ENCODE assay signal across 8 cellular contexts in genomic region chr2:3692375-3692774, GRCh38. TPM values are rescaled to one million over a fixed set of nuclear protein-coding genes. Genes with fewer than 3 reads are reported as not detected.
DNase-seq lines count a peak whose midpoint lies in the region; ATAC-seq and TF ChIP-seq lines count a peak whose summit lies in the region.

No MANE protein-coding gene starts in this region.

- no peaks in the 10 kb centered on the region for H3K79me1 ChIP-seq in mesendoderm (ENCODE audit: low read length)

- intact Hi-C loops in adrenal gland (cut with DNase I), result no loop called here

- H4K5ac ChIP-seq in mesendoderm (ENCODE audit: low read length), result no peak overlapping the region

- no peak overlapping the region for H4K8ac ChIP-seq in mesendoderm (ENCODE audit: low read depth, low read length)

- no peak overlapping the region for H3K4me3 ChIP-seq in GM12864 (ENCODE audit: low read depth, low read length)
- no peak overlapping the region for H3K4me3 ChIP-seq in adrenal gland
- H3K4me3 ChIP-seq in mesendoderm (ENCODE audit: low read length), result no peak overlapping the region

- H2BK15ac ChIP-seq in mesendoderm (replicated peaks; ENCODE audit: low read depth), result no peak overlapping the region

- H3K9ac ChIP-seq in mesendoderm (ENCODE audit: low read length), result no peak overlapping the region

- H3K4me1 ChIP-seq in adrenal gland (replicated peaks in 1 of 2), result no peaks in the 10 kb centered on the region
- no peaks in the 10 kb centered on the region for H3K4me1 ChIP-seq in mesendoderm (ENCODE audit: control insufficient read depth, low read depth, low read length)

- no peak overlapping the region for H3K23ac ChIP-seq in mesendoderm (ENCODE audit: low read length)

- H3K4ac ChIP-seq in mesendoderm (ENCODE audit: low read depth, low read length), result no peak overlapping the region

- ATAC-seq in HG02623 (IDR thresholded peaks at IDR 0.05; ENCODE audit: unreplicated experiment), result no peak

- H3K27me3 ChIP-seq in adrenal gland (no peaks in the 10 kb centered on the region), mesendoderm (ENCODE audit: insufficient read depth, low read length, poor library complexity) (no peaks in the 10 kb centered on the region)

- H3K36me3 ChIP-seq in adrenal gland (replicated peaks in 1 of 2), result no peaks in the 10 kb centered on the region
- no peaks in the 10 kb centered on the region for H3K36me3 ChIP-seq in mesendoderm (ENCODE audit: control insufficient read depth, insufficient read depth, low read length)

- no peak overlapping the region for H2BK5ac ChIP-seq in mesendoderm (ENCODE audit: low read length)

- no peaks in the 10 kb centered on the region for H3K9me3 ChIP-seq in adrenal gland (replicated peaks in 1 of 3)

- no peak overlapping the region for H3K18ac ChIP-seq in mesendoderm (ENCODE audit: low read length)

- H3K79me2 ChIP-seq in mesendoderm (ENCODE audit: control insufficient read depth, insufficient read depth, low read length), result no peaks in the 10 kb centered on the region

- H3K56ac ChIP-seq in mesendoderm (ENCODE audit: low read length), result no peak overlapping the region

- no peak overlapping the region for H2AK5ac ChIP-seq in mesendoderm (ENCODE audit: low read length)

- peak; percentile 25 for TF ChIP-seq CTCF in GM12864 (IDR thresholded peaks at IDR 0.05; ENCODE audit: low read depth, low read length, missing control alignments)
- TF ChIP-seq CTCF in adrenal gland (IDR thresholded peaks at IDR 0.05), result peak in 5 of 6 experiments; percentile 17 to 42 (median 30)

- no peak for TF ChIP-seq POLR2A in adrenal gland (IDR thresholded peaks at IDR 0.05)

- H2BK120ac ChIP-seq in mesendoderm (ENCODE audit: low read depth, low read length), result no peak overlapping the region

- no peak overlapping the region for H3K27ac ChIP-seq in adrenal gland
- no peak overlapping the region for H3K27ac ChIP-seq in mesendoderm (ENCODE audit: low read depth, low read length)
- no peak overlapping the region for H3K27ac ChIP-seq in caudate nucleus (ENCODE audit: low read depth, low read length)

- DNase-seq in GM12864 (ENCODE audit: low read depth), result no peak
- DNase-seq in NCI-H1417 (lab: John Stamatoyannopoulos, UW), result peak; percentile 38 to 80 (median 47)
- no peak for DNase-seq in adrenal gland
- DNase-seq in mesendoderm, result peak; percentile 66
- DNase-seq in nucleus accumbens (lab: John Stamatoyannopoulos, UW), result no peak
- DNase-seq in caudate nucleus (lab: John Stamatoyannopoulos, UW), result no peak
- DNase-seq in amygdala (lab: John Stamatoyannopoulos, UW), result no peak

- H3K4me2 ChIP-seq in mesendoderm (ENCODE audit: low read length), result no peak overlapping the region

RNA-seq across cellular contexts. Expression of gene DCDC2C, which starts 11.0 kb away (rescaled TPM):
- total RNA-seq in adrenal gland, result under 1 TPM in 2 of 8 donors, not detected in 6; 0.30 to 0.39 TPM
- 1 to 10 TPM in 1 of 3 donors, under 1 TPM in 2; 0.18 to 2.0 (median 0.71) TPM for polyA plus RNA-seq in adrenal gland
- 0.10 TPM for polyA plus RNA-seq in mesendoderm (2013, experiment 1 of 2)
- polyA plus RNA-seq in mesendoderm (2013, experiment 2 of 2), result not detected

RNA-seq across cellular contexts. Expression of gene ALLC, which starts 34.4 kb away (rescaled TPM):
- total RNA-seq in adrenal gland, result 1 to 10 TPM in 1 of 8 donors, under 1 TPM in 2, not detected in 5; 0.47 to 1.0 (median 0.57) TPM
- 1 to 10 TPM in 2 of 3 donors, under 1 TPM in 1; 0.07 to 7.9 (median 2.8) TPM for polyA plus RNA-seq in adrenal gland
- polyA plus RNA-seq in mesendoderm (2013, experiment 1 of 2), result not detected
- not detected for polyA plus RNA-seq in mesendoderm (2013, experiment 2 of 2)

Comparison
In these comparisons a context has a peak if more than half of its experiments do, and no peak if none do; other contexts are left out.
1. DNase-seq: peak in NCI-H1417 (3 of 3) and mesendoderm (single experiment); none in GM12864 (single experiment), adrenal gland (0 of 7), nucleus accumbens (0 of 56), caudate nucleus (0 of 61) and amygdala (0 of 56).